ENCODE assay signal across 7 cellular contexts in the genomic region with DNA sequence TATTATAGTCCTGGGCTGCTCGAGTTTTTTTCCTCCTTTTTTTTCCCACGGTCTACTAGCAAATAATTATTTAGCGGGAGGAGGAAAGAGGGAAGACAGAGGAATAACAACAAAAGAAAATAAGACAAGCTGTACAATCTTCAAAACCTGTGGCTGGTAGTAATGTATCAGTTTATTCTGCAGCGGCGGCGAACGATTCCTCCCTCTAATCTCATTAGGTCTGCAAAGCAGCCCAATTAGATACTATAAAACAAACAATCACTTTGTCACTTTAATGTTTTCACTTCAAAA. TPM values are rescaled to one million over a fixed set of nuclear protein-coding genes. Genes with fewer than 3 reads are reported as not detected.
DNase-seq lines count a peak whose midpoint lies in the region; ATAC-seq and TF ChIP-seq lines count a peak whose summit lies in the region.

No MANE protein-coding gene starts in this region.

- TF ChIP-seq CTCF in HL-60 (IDR thresholded peaks at IDR 0.05; ENCODE audit: insufficient read depth, low read length) = no peak
- TF ChIP-seq CTCF in WI38 (IDR thresholded peaks at IDR 0.05; ENCODE audit: low read depth, low read length) = no peak
- no peak for TF ChIP-seq CTCF in fibroblast of villous mesenchyme (IDR thresholded peaks at IDR 0.05; ENCODE audit: insufficient read depth, low read depth, low read length)

- H3K4me3 ChIP-seq in HL-60 (replicated peaks; ENCODE audit: insufficient read depth, low read length) (no peak overlapping the region), WI38 (ENCODE audit: low read depth, low read length) (peak overlapping the region; percentile 59), fibroblast of villous mesenchyme (ENCODE audit: low read depth, low read length) (peak overlapping the region; percentile 94), skin epidermis (peak overlapping the region; percentile 53 to 90 (median 80))

- no peak for ATAC-seq in GM18519 (IDR thresholded peaks at IDR 0.05; ENCODE audit: low FRiP score, unreplicated experiment)

- H3K27me3 ChIP-seq in HL-60 (ENCODE audit: insufficient read depth, poor library complexity, severe bottlenecking) = no peaks in the 10 kb centered on the region

- DNase-seq in HL-60 (ENCODE audit: low read depth in 1 of 2, low spot score in 1 of 2) (no peak), fibroblast of villous mesenchyme (ENCODE audit: low read depth) (no peak), NCI-H1092 (lab: John Stamatoyannopoulos, UW) (no peak), retina (no peak)

- peak overlapping the region; percentile 42 for H3K27ac ChIP-seq in HL-60 (replicated peaks)
- H3K27ac ChIP-seq in skin epidermis = peak overlapping the region in 20 of 21 experiments; percentile 90 to 99 (median 96)

RNA-seq across cellular contexts. Expression of gene TLE3, which starts 0.4 kb away (rescaled TPM):
- 13.0 and 27.7 TPM in 2 replicates for total RNA-seq in fibroblast of villous mesenchyme
